Comparison of ENCODE assay signal across 12 cellular contexts in the genomic region with DNA sequence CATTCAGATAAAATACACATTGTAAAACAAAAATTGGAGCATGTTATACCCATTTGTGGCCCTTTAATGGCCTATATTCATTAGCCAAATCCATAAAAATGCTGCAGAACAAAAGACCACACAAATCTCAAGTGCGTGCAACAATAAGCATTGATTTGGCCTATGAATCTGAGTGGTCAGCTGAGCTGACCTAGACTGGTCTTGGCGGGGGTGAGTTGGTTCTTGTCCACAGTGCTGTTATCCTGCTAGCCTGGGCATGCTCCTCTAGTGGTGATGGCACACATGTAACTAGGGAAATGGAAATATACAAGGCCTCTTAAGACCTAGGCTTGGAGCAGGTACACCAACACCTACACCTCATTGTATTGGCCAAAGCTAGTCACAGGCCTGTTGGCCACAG.
"Had no signal": no experiment of that assay in that cellular context is flagged by ENCODE, and none has a peak within 500 bp of the region (broad histone marks: within the 10 kb centered on the region; RNA-seq: fewer than 3 reads in every experiment).

No MANE protein-coding gene starts in this region.

- H3K27me3 ChIP-seq: esophagus squamous epithelium, sigmoid colon, suprapubic skin had no signal

- H3K27ac ChIP-seq: esophagus squamous epithelium, prostate gland, sigmoid colon, suprapubic skin, upper lobe of right lung had no signal

- DNase-seq: activated naive CD4-positive, alpha-beta T cell treated with anti-CD3 and anti-CD28 coated beads, Interleukin-2, amount 10 ng/mL, durations not matched to agents 7 days and 5 days; esophagus squamous epithelium; foreskin fibroblast; naive thymus-derived CD4-positive, alpha-beta T cell; sigmoid colon; stimulated activated CD4-positive, alpha-beta T cell treated with anti-CD3 and anti-CD28 coated beads, Interleukin-2, amount 100 ng/mL, for 24 hours; stimulated activated naive CD4-positive, alpha-beta T cell; T-helper 2 cell; upper lobe of right lung had no signal

- H3K4me1 ChIP-seq: prostate gland, sigmoid colon, suprapubic skin, upper lobe of right lung had no signal

- H3K4me3 ChIP-seq: esophagus squamous epithelium, prostate gland, sigmoid colon, suprapubic skin, upper lobe of right lung had no signal

- H3K9me3 ChIP-seq: esophagus squamous epithelium, prostate gland, sigmoid colon, suprapubic skin, upper lobe of right lung had no signal

- H3K36me3 ChIP-seq: esophagus squamous epithelium, prostate gland, sigmoid colon, suprapubic skin, upper lobe of right lung had no signal

- ATAC-seq: activated CD4-positive, CD25-positive, alpha-beta regulatory T cell treated with anti-CD3 and anti-CD28 coated beads, Interleukin-2, amount 50 U/mL, for 24 hours; naive thymus-derived CD4-positive, alpha-beta T cell; upper lobe of right lung had no signal
